Comparison of ENCODE assay signal across 8 cellular contexts in genomic region chr16:67481561-67482259, GRCh38. TPM values are rescaled to one million over a fixed set of nuclear protein-coding genes. Genes with fewer than 3 reads are reported as not detected.
A peak's percentile ranks its signal among the peaks of the same experiment; 100 is the strongest.
DNase-seq lines count a peak whose midpoint lies in the region; ATAC-seq and TF ChIP-seq lines count a peak whose summit lies in the region.

No MANE protein-coding gene starts in this region.

- H3K4me3 ChIP-seq in left ventricle myocardium inferior (peak overlapping the region; percentile 96), gastrocnemius medialis (peak overlapping the region; percentile 43 to 98 (median 75))

- H3K36me3 Mint-ChIP-seq in activated naive CD4-positive, alpha-beta T cell treated with anti-CD3 and anti-CD28 coated beads, Interleukin-2, amount 50 U/mL, for 24 hours: peaks cover 1% of the 10 kb centered on the region

- H3K9me3 ChIP-seq in left ventricle myocardium inferior (replicated peaks) (no peaks in the 10 kb centered on the region), gastrocnemius medialis (no peaks in the 10 kb centered on the region)

- peak overlapping the region; percentile 76 for H3K27ac ChIP-seq in 22Rv1
- peak overlapping the region; percentile 95 for H3K27ac ChIP-seq in left ventricle myocardium inferior (replicated peaks)
- peak overlapping the region; percentile 72 to 97 (median 90) for H3K27ac ChIP-seq in gastrocnemius medialis

- H3K4me1 Mint-ChIP-seq in activated naive CD4-positive, alpha-beta T cell treated with anti-CD3 and anti-CD28 coated beads, Interleukin-2, amount 50 U/mL, for 24 hours: peaks cover 43% of the 10 kb centered on the region

- DNase-seq in NCI-H82 (lab: John Stamatoyannopoulos, UW): peak; percentile 80
- peak; percentile 48 for DNase-seq in left ventricle myocardium inferior
- DNase-seq in gastrocnemius medialis: peak in 1 of 2 donors; percentile 48
- DNase-seq in GM20000 (ENCODE audit: low spot score): no peak
- no peak for DNase-seq in cortex of kidney (lab: John Stamatoyannopoulos, UW)

- intact Hi-C loops in left ventricle myocardium inferior (cut with micrococcal nuclease) (no loop called here), gastrocnemius medialis (cut with DNase I; ENCODE audit: low total_unique reads) (loop anchor here (2.0 to 5.0 kb wide), 2 partner anchors 41 to 81 kb away; partner anchors contain the start of gene CTCF)

- peaks cover 18% of the 10 kb centered on the region for H3K36me3 ChIP-seq in left ventricle myocardium inferior
- H3K36me3 ChIP-seq in gastrocnemius medialis: no peaks in the 10 kb centered on the region

- H3K27me3 Mint-ChIP-seq in activated naive CD4-positive, alpha-beta T cell treated with anti-CD3 and anti-CD28 coated beads, Interleukin-2, amount 50 U/mL, for 24 hours: no peaks in the 10 kb centered on the region

- ATAC-seq in GM21447 (IDR thresholded peaks at IDR 0.05; ENCODE audit: unreplicated experiment) (peak; percentile 12), gastrocnemius medialis (peak in 1 of 2 donors; percentile 12)

- H3K27me3 ChIP-seq in left ventricle myocardium inferior (ENCODE audit: low read depth) (no peaks in the 10 kb centered on the region), gastrocnemius medialis (no peaks in the 10 kb centered on the region)

- no peak for TF ChIP-seq POLR2A in gastrocnemius medialis (IDR thresholded peaks at IDR 0.05)

- H3K4me3 Mint-ChIP-seq in activated naive CD4-positive, alpha-beta T cell treated with anti-CD3 and anti-CD28 coated beads, Interleukin-2, amount 50 U/mL, for 24 hours: peak overlapping the region; percentile 98

- in situ Hi-C loops in gastrocnemius medialis (cut with MboI; ENCODE audit: low sequenced_read_pairs in 4 of 4): loop anchor here in 1 of 4 donors (5.0 kb wide), 1 partner anchor 36 kb away; no protein-coding TSS in a partner anchor

- H3K4me1 ChIP-seq in left ventricle myocardium inferior (peaks cover 66% of the 10 kb centered on the region), gastrocnemius medialis (peaks cover 21 to 33% of the 10 kb centered on the region in 2 donors)

- peak overlapping the region; percentile 96 for H3K27ac Mint-ChIP-seq in activated naive CD4-positive, alpha-beta T cell treated with anti-CD3 and anti-CD28 coated beads, Interleukin-2, amount 50 U/mL, for 24 hours

- no peaks in the 10 kb centered on the region for H3K9me3 Mint-ChIP-seq in activated naive CD4-positive, alpha-beta T cell treated with anti-CD3 and anti-CD28 coated beads, Interleukin-2, amount 50 U/mL, for 24 hours

- TF ChIP-seq CTCF in 22Rv1 (IDR thresholded peaks at IDR 0.05) (peak; percentile 60; the same call in 1 of the 2 replicates), left ventricle myocardium inferior (IDR thresholded peaks at IDR 0.05; ENCODE audit: borderline replicate concordance) (no peak), gastrocnemius medialis (IDR thresholded peaks at IDR 0.05 in 4 of 5, conservative IDR thresholded peaks at IDR 0.05 in 1 of 5) (no peak), GM20000 (IDR thresholded peaks at IDR 0.05; ENCODE audit: extremely low read depth, missing control alignments) (no peak)

RNA-seq across cellular contexts. Expression of gene ATP6V0D1, which starts 0.8 kb away (rescaled TPM):
- total RNA-seq in left ventricle myocardium inferior (65.8 TPM), gastrocnemius medialis (100 to 1,000 TPM; 117 to 211 (median 157) TPM)

RNA-seq across cellular contexts. Expression of gene AGRP, which starts 1.6 kb away (rescaled TPM):
- total RNA-seq in left ventricle myocardium inferior: not detected
- not detected for total RNA-seq in gastrocnemius medialis

RNA-seq across cellular contexts. Expression of gene RIPOR1, which starts 46.9 kb away (rescaled TPM):
- total RNA-seq in left ventricle myocardium inferior (79.7 TPM), gastrocnemius medialis (10 to 100 TPM; 10.6 to 65.4 (median 25.1) TPM)

RNA-seq across cellular contexts. Expression of gene HSD11B2, which starts 50.8 kb away (rescaled TPM):
- total RNA-seq in left ventricle myocardium inferior: 0.99 TPM
- 1 to 10 TPM in 2 of 4 donors, not detected in 2; 2.3 to 4.1 TPM for total RNA-seq in gastrocnemius medialis

Comparison
In these comparisons a context has a peak if more than half of its experiments do, and no peak if none do; other contexts are left out.
1. DNase-seq: peak in NCI-H82 (single experiment) and left ventricle myocardium inferior (single experiment); none in GM20000 (single experiment) and cortex of kidney (single experiment).
2. Peak in every context shown above with its lines, with median percentiles within 50 percentile points of each other: H3K27ac ChIP-seq.